Comparison of ENCODE assay signal across 14 cellular contexts in the genomic region with DNA sequence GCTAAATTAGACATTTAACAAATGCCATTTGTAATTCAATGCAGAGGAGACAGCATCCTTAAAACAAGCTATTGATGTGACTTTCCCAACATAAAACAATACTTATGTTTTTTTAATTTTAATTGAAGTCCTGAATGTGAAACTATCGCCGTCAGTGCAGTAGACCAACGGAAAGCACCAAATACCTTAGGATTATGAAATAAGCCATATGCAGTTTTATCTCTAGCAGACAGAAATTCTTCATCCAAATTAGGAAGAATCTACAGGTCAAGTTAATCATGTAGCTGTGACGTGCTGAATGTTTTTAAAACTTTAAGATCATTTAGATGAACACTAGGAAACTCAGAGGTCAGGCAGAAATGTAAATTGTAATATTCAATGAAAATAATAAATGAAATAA. TPM values are rescaled to one million over a fixed set of nuclear protein-coding genes. Genes with fewer than 3 reads are reported as not detected.
"Had no signal": no experiment of that assay in that cellular context is flagged by ENCODE, and none has a peak within 500 bp of the region (broad histone marks: within the 10 kb centered on the region; RNA-seq: fewer than 3 reads in every experiment).

No MANE protein-coding gene starts in this region.

- H3K36me3 Mint-ChIP-seq: activated naive CD8-positive, alpha-beta T cell treated with anti-CD3 and anti-CD28 coated beads, Interleukin-2, amount 10 ng/mL, durations not matched to agents 7 days and 5 days; natural killer cell treated with Interleukin-12 subunit alpha and Interleukin-12 subunit beta and Interleukin-15 and Interleukin-18, amount 100 ng/mL, for 72 hours had no signal

- ATAC-seq: effector memory CD8-positive, alpha-beta T cell; mucosa of descending colon; natural killer cell treated with Interleukin-12 subunit alpha and Interleukin-12 subunit beta and Interleukin-15 and Interleukin-18, amount 100 ng/mL, for 72 hours; T-helper 17 cell had no signal

- DNase-seq: activated CD4-positive, alpha-beta T cell treated with anti-CD3 and anti-CD28 coated beads, Interleukin-2, amount 50 U/mL, for 4 hours; activated CD4-positive, CD25-positive, alpha-beta regulatory T cell treated with anti-CD3 and anti-CD28 coated beads, Interleukin-2, amount 50 U/mL, for 72 hours; activated gamma-delta T cell; activated naive CD8-positive, alpha-beta T cell treated with anti-CD3 and anti-CD28 coated beads, Interleukin-2, amount 10 ng/mL, durations not matched to agents 7 days and 5 days; cortex of kidney; effector memory CD8-positive, alpha-beta T cell; erythroblast; left cardiac atrium; stimulated activated CD4-positive, alpha-beta T cell treated with anti-CD3 and anti-CD28 coated beads, Interleukin-4, amount 100 ng/mL, for 4 hours; T-helper 17 cell had no signal

- H3K9me3 Mint-ChIP-seq: activated naive CD8-positive, alpha-beta T cell treated with anti-CD3 and anti-CD28 coated beads, Interleukin-2, amount 10 ng/mL, durations not matched to agents 7 days and 5 days; effector memory CD8-positive, alpha-beta T cell; natural killer cell treated with Interleukin-12 subunit alpha and Interleukin-12 subunit beta and Interleukin-15 and Interleukin-18, amount 100 ng/mL, for 72 hours had no signal

- H3K27ac Mint-ChIP-seq: activated naive CD8-positive, alpha-beta T cell treated with anti-CD3 and anti-CD28 coated beads, Interleukin-2, amount 10 ng/mL, durations not matched to agents 7 days and 5 days; effector memory CD8-positive, alpha-beta T cell; natural killer cell treated with Interleukin-12 subunit alpha and Interleukin-12 subunit beta and Interleukin-15 and Interleukin-18, amount 100 ng/mL, for 72 hours; T-helper 17 cell had no signal

- H3K4me3 Mint-ChIP-seq: natural killer cell treated with Interleukin-12 subunit alpha and Interleukin-12 subunit beta and Interleukin-15 and Interleukin-18, amount 100 ng/mL, for 72 hours had no signal

RNA-seq across cellular contexts. Expression of gene ST6GALNAC5, which starts 0.7 kb away (rescaled TPM):
- total RNA-seq: activated naive CD8-positive, alpha-beta T cell treated with anti-CD3 and anti-CD28 coated beads, Interleukin-2, amount 10 ng/mL, durations not matched to agents 7 days and 5 days; glomerular endothelial cell; lung microvascular endothelial cell; natural killer cell treated with Interleukin-12 subunit alpha and Interleukin-12 subunit beta and Interleukin-15 and Interleukin-18, amount 100 ng/mL, for 72 hours; T-helper 17 cell had no signal
